In the genomic region with DNA sequence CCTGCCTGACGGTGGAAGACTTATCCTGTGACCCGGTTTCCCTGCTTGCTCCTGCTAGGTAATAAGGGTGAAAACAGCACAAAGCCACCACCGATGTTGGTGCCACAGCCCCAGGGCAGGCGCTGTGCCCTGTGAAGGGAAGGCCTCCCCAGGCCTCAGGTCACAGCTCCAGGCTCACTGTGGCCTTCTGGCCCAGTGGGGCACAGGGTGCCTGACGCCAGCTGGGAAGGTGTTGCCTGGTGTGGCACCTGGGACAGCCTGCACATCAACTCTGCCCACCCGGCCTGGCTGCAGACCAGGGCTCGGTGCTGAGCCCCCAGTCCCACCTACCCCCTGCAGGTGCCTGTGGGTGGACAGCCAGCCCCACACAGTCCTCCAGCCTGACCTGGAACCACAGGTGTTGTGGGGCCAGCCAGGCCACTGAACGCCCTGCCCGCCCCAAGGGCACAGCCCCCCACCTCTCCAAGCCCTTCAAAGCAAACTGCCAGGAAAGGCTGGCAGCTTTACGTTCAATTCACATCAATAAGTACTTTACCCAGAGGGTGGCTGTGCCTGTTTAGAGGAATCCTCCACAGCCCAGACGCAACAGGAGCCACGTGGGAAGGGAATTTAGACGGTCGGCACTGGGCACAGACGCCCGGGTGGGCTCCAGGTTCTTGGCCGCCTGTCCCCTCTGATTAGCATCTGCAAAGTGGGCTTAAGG, we compare ENCODE assay signal across 1 cellular context.
TF ChIP-seq lines count a peak whose summit lies in the region.

No MANE protein-coding gene starts in this region.

TF ChIP-seq in K562, 482 proteins besides CTCF, POLR2A, EP300 and RAD21:
- TF ChIP-seq CC2D1A (IDR thresholded peaks at IDR 0.05) (no peak), MED1 (CRISPR knock-in tag; IDR thresholded peaks at IDR 0.05; ENCODE audit: borderline replicate concordance) (0 out of 2 replicates have a peak, but pooled peaks have one; percentile 78), ZNF668 (CRISPR knock-in tag; IDR thresholded peaks at IDR 0.05) (no peak), ZNF217 (CRISPR knock-in tag; IDR thresholded peaks at IDR 0.05) (no peak), SMAD4 (CRISPR knock-in tag; conservative IDR thresholded peaks at IDR 0.05) (peak; percentile 38; the same call in 1 of the 2 replicates), PKNOX1 (IDR thresholded peaks at IDR 0.05) (0 out of 2 replicates have a peak, but pooled peaks have one; percentile 4), ARID4B (CRISPR knock-in tag; IDR thresholded peaks at IDR 0.05) (peak; percentile 58; the same call in 1 of the 2 replicates), ELK3 (CRISPR knock-in tag; IDR thresholded peaks at IDR 0.05) (no peak)
TF ChIP-seq in K562: peak in this region for 4.
